ENCODE assay signal across 1 cellular context in genomic region chr4:147312376-147313046, GRCh38.
TF ChIP-seq lines count a peak whose summit lies in the region.

No MANE protein-coding gene starts in this region.

TF ChIP-seq in IMR-90, 13 proteins besides CTCF, POLR2A, EP300 and RAD21:
- TF ChIP-seq USF2 (IDR thresholded peaks at IDR 0.05; ENCODE audit: low read depth, low read length) (no peak), CEBPB (IDR thresholded peaks at IDR 0.05; ENCODE audit: low read depth, low read length) (peak; percentile 55), MAFK (IDR thresholded peaks at IDR 0.05; ENCODE audit: low read depth, low read length) (no peak), BHLHE40 (IDR thresholded peaks at IDR 0.05; ENCODE audit: low read depth, low read length) (peak; percentile 56; the same call in 1 of the 2 replicates), MAZ (IDR thresholded peaks at IDR 0.05; ENCODE audit: borderline replicate concordance, low read depth, low read length) (no peak), RFX5 (IDR thresholded peaks at IDR 0.05; ENCODE audit: low read depth, low read length) (no peak)
TF ChIP-seq in IMR-90: peak in this region for 2.
